In genomic region chr4:83921124-83921523, GRCh38 we compare ENCODE assay signal across 10 cellular contexts.
"Had no signal": no experiment of that assay in that cellular context is flagged by ENCODE, and none has a peak within 500 bp of the region (broad histone marks: within the 10 kb centered on the region; RNA-seq: fewer than 3 reads in every experiment).

No MANE protein-coding gene starts in this region.

- H3K9me3 Mint-ChIP-seq: HFFc6 had no signal

- H3K9me3 ChIP-seq: HAP-1 had no signal

- H2AFZ ChIP-seq: GM23248 had no signal

- H3K27ac ChIP-seq: GM23248 had no signal

- H3K4me3 ChIP-seq: GM23248, HAP-1 had no signal

- DNase-seq: GM23248, GOT3, H7, H9, HCEC 1CT, HFFc6 had no signal

- H3K27ac Mint-ChIP-seq: HFFc6 had no signal

- FAIRE-seq: H1, H54 had no signal

- H3K36me3 ChIP-seq: HAP-1 had no signal

- ATAC-seq: HCT116 had no signal

- H3K9ac ChIP-seq: GM23248 had no signal

- H3K4me3 Mint-ChIP-seq: H9, HFFc6 had no signal
